ENCODE assay signal across 9 cellular contexts in the genomic region with DNA sequence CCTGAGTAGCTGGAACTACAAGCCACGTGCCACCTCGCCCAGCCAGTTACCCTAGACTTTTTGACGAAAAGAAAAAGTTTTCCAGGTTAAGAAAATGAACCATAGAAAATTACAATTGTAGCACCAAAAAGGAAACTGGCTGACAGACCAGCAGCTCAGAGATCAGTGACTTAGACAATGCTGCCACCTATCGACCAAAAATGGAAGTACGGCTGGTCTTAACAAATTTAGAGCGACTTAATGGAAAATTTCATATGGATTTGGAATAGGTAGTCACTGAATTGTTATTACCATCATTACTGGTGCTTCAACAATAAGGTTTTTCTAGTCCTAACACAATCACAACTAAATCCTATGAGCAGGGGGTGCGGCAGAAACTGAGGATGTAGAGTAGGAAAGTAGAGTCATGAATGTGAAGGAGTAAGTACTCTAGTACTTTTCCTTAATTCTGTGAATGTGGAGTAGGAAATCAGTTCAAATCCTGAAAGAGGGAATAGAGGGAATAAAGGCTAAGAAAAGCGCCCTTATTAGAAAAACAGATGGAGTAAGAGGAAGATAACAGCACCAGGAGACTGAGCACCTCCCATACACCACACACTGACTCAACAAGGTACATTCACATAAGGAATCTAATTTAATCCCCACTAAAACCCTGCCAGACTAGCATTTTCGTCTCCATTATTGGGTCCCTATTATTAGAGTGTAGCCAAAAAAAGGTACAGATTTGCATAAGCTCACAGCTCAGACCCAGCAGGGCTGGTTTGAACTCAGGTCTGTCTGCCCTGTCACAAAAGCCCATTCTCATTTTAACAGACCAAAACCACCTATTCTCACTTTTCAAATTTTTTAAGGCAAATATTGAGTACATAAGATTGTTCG. TPM values are rescaled to one million over a fixed set of nuclear protein-coding genes. Genes with fewer than 3 reads are reported as not detected.
A peak's percentile ranks its signal among the peaks of the same experiment; 100 is the strongest.
DNase-seq lines count a peak whose midpoint lies in the region; ATAC-seq, FAIRE-seq and TF ChIP-seq lines count a peak whose summit lies in the region.
"Had no signal": no experiment of that assay in that cellular context is flagged by ENCODE, and none has a peak within 500 bp of the region (broad histone marks: within the 10 kb centered on the region; RNA-seq: fewer than 3 reads in every experiment).

No MANE protein-coding gene starts in this region.

- no peaks in the 10 kb centered on the region for H3K9me3 ChIP-seq in NT2/D1 (ENCODE audit: insufficient read depth, low read length)
- H3K9me3 ChIP-seq in endothelial cell of umbilical vein (replicated peaks; ENCODE audit: control insufficient read depth, insufficient read depth, low read length), result no peaks in the 10 kb centered on the region

- intact Hi-C loops in endothelial cell of umbilical vein (cut with micrococcal nuclease), result loop anchor here (1.0 kb wide), 6 partner anchors 185 to 449 kb away; no protein-coding TSS in a partner anchor

- no TSS peak for BruUV-seq in endothelial cell of umbilical vein (replicated peaks; lab: Mats Ljungman, UMichigan)

- H3K36me3 Mint-ChIP-seq in naive B cell, result no peaks in the 10 kb centered on the region

- H3K4me1 ChIP-seq in NT2/D1 (ENCODE audit: insufficient read depth, insufficient read length), result no peaks in the 10 kb centered on the region
- H3K4me1 ChIP-seq in endothelial cell of umbilical vein (ENCODE audit: control insufficient read depth, extremely low read depth, insufficient read depth, low read length), result peaks cover 5% of the 10 kb centered on the region

- CTCF ChIA-PET in GM10248 (lab: Yijun Ruan, JAX), result interaction anchor here (0.6 to 6.0 kb wide), 27 partner anchors 7 to 463 kb away, joined by 3 to 120 read pairs (median 6); no protein-coding TSS in a partner anchor
- CTCF ChIA-PET in endothelial cell of umbilical vein (lab: Charles Lee), result interaction anchor here (0.6 to 13.2 kb wide), 36 partner anchors 9 to 479 kb away, joined by 3 to 376 read pairs (median 4); a partner anchor contains a TSS

- DNase-seq in GM10248 (ENCODE audit: extremely low spot score) (peak; percentile 65), HS-5 (ENCODE audit: low read depth) (peak; percentile 60), NT2/D1 (ENCODE audit: low read depth, low spot score) (peak; percentile 75), endothelial cell of umbilical vein (ENCODE audit: low read depth, low spot score) (peak; percentile 82), naive B cell (peak; percentile 66)
- DNase-seq in activated CD8-positive, alpha-beta memory T cell treated with anti-CD3 and anti-CD28 coated beads, Interleukin-2, amount 50 U/mL, for 1 hour (ENCODE audit: extremely low read depth), result peak; percentile 36
- DNase-seq in stimulated activated CD8-positive, alpha-beta memory T cell treated with anti-CD3 and anti-CD28 coated beads, Interleukin-7, amount 100 ng/mL, for 48 hours (ENCODE audit: extremely low read depth in 1 of 2, low read depth in 1 of 2), result peak; percentile 39 to 40

- no peaks in the 10 kb centered on the region for H3K9me1 ChIP-seq in endothelial cell of umbilical vein (replicated peaks; ENCODE audit: control insufficient read depth, extremely low read depth, insufficient read depth, low read length)

- H3K4me1 Mint-ChIP-seq in naive B cell, result peaks cover 15 to 21% (median 17%) of the 10 kb centered on the region in 3 donors

- POLR2A ChIA-PET in GM10248 (lab: Yijun Ruan, JAX) (no interaction called here), endothelial cell of umbilical vein (lab: Charles Lee) (no interaction called here)

- peak; percentile 81 for TF ChIP-seq CTCF in GM10248 (IDR thresholded peaks at IDR 0.05; ENCODE audit: control extremely low read depth, extremely low read depth, low read depth, missing control alignments)
- TF ChIP-seq CTCF in endothelial cell of umbilical vein (IDR thresholded peaks at IDR 0.05; ENCODE audit: extremely low read depth in 1 of 2, insufficient read depth in 1 of 2, low read depth in 1 of 2, low read length in 2 of 2), result peak; percentile 66 to 74

- no peaks in the 10 kb centered on the region for H4K20me1 ChIP-seq in endothelial cell of umbilical vein (replicated peaks; ENCODE audit: control insufficient read depth, extremely low read depth, insufficient read depth, low read length)

- dilution Hi-C loops in endothelial cell of umbilical vein (cut with MboI; ENCODE audit: extremely low pct_ligation_motif_present, low sequenced_read_pairs), result no loop called here

- no peak overlapping the region for H3K27ac ChIP-seq in endothelial cell of umbilical vein (ENCODE audit: insufficient read depth, low read depth, low read length)

- FAIRE-seq in endothelial cell of umbilical vein (lab: Jason Lieb, UNC), result peak; percentile 96

- H3K27ac Mint-ChIP-seq in naive B cell, result peak overlapping the region in 2 of 6 donors; percentile 2 to 4

- peaks cover 43 to 54% (median 52%) of the 10 kb centered on the region in 3 donors for H3K27me3 Mint-ChIP-seq in naive B cell

- H3K4me3 Mint-ChIP-seq in naive B cell, result peak overlapping the region in 1 of 8 donors; percentile 42

- ATAC-seq in naive B cell (ENCODE audit: low read depth in 2 of 2) (peak; percentile 34 to 53), HG03439 (IDR thresholded peaks at IDR 0.05; ENCODE audit: unreplicated experiment) (no peak)

- H3K27me3 ChIP-seq in NT2/D1 (ENCODE audit: insufficient read depth, insufficient read length), result no peaks in the 10 kb centered on the region
- H3K27me3 ChIP-seq in endothelial cell of umbilical vein (ENCODE audit: control insufficient read depth in 2 of 2, insufficient read depth in 2 of 2, low read length in 2 of 2), result peaks cover 24 to 33% of the 10 kb centered on the region in 2 experiments

- no peak for TF ChIP-seq POLR2A in endothelial cell of umbilical vein (IDR thresholded peaks at IDR 0.05; ENCODE audit: low read depth, low read length)

- no peak overlapping the region for H2AFZ ChIP-seq in endothelial cell of umbilical vein (ENCODE audit: low read depth, low read length)

- H3K4me2 ChIP-seq in endothelial cell of umbilical vein (ENCODE audit: insufficient read depth, low read length), result no peak overlapping the region

- H3K4me3 ChIP-seq in NT2/D1 (ENCODE audit: insufficient read length, low read depth) (no peak overlapping the region), endothelial cell of umbilical vein (replicated peaks in 1 of 3; ENCODE audit: insufficient read depth in 1 of 3, low read depth in 1 of 3, low read length in 3 of 3) (no peak overlapping the region)

- no peaks in the 10 kb centered on the region for H3K36me3 ChIP-seq in NT2/D1 (ENCODE audit: insufficient read depth, insufficient read length, low read length)
- H3K36me3 ChIP-seq in endothelial cell of umbilical vein (ENCODE audit: control insufficient read depth in 2 of 2, extremely low read depth in 1 of 2, insufficient read depth in 2 of 2, low read length in 2 of 2), result no peaks in the 10 kb centered on the region

- no peaks in the 10 kb centered on the region for H3K79me2 ChIP-seq in endothelial cell of umbilical vein (ENCODE audit: control insufficient read depth, insufficient read depth, low read length)

- peaks cover 0 to 3% (median 0%) of the 10 kb centered on the region in 7 donors for H3K9me3 Mint-ChIP-seq in naive B cell

- H3K9ac ChIP-seq in NT2/D1 (ENCODE audit: insufficient read length, low read depth) (no peak overlapping the region), endothelial cell of umbilical vein (replicated peaks; ENCODE audit: extremely low read depth, insufficient read depth, low read length) (no peak overlapping the region)

TF ChIP-seq in endothelial cell of umbilical vein, 7 proteins besides CTCF, POLR2A, EP300 and RAD21:
- TF ChIP-seq EZH2 (IDR thresholded peaks at IDR 0.05; ENCODE audit: borderline replicate concordance, low read depth, low read length, severe bottlenecking), result no peak
- TF ChIP-seq, protein P1, sequence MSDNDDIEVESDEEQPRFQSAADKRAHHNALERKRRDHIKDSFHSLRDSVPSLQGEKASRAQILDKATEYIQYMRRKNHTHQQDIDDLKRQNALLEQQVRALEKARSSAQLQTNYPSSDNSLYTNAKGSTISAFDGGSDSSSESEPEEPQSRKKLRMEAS (IDR thresholded peaks at IDR 0.05; ENCODE audit: insufficient read depth, insufficient read length), result no peak
- TF ChIP-seq MYC (IDR thresholded peaks at IDR 0.05; ENCODE audit: low read depth, low read length), result no peak
TF ChIP-seq in endothelial cell of umbilical vein: peak in this region for 0.

RNA-seq across cellular contexts. Expression of a gene that starts 37.9 kb away (rescaled TPM):
- 164 and 196 TPM in 2 replicates for total RNA-seq in endothelial cell of umbilical vein
- polyA plus RNA-seq in endothelial cell of umbilical vein (280 and 288 TPM in 2 replicates), naive B cell (ENCODE audit: low read depth in 6 of 6) (100 to 1,000 TPM in 4 of 6 donors, 10 to 100 TPM in 2; 76.4 to 133 (median 116) TPM)
- polyA plus RNA-seq in endothelial cell of umbilical vein (2011; cell fraction: cytosol; rRNA removed), result 215 and 224 TPM in 2 replicates
- polyA plus RNA-seq in endothelial cell of umbilical vein (2011; cell fraction: nucleus; rRNA removed), result 97.5 and 118 TPM in 2 replicates
- polyA plus RNA-seq in endothelial cell of umbilical vein (2012), result 177 and 191 TPM in 2 replicates
- polyA minus RNA-seq in endothelial cell of umbilical vein, result 108 and 135 TPM in 2 replicates
- 50.9 TPM for polyA minus RNA-seq in endothelial cell of umbilical vein (2011; cell fraction: cytosol; rRNA and poly(A)+ RNA removed)
- polyA minus RNA-seq in endothelial cell of umbilical vein (2011; cell fraction: nucleus; rRNA and poly(A)+ RNA removed), result 29.8 and 38.1 TPM in 2 replicates

RNA-seq across cellular contexts. Expression of a gene that starts 49.4 kb away (rescaled TPM):
- total RNA-seq in endothelial cell of umbilical vein, result not detected in 2 replicates
- polyA plus RNA-seq in endothelial cell of umbilical vein (not detected in 2 replicates), naive B cell (ENCODE audit: low read depth in 6 of 6) (not detected)
- not detected in 2 replicates for polyA plus RNA-seq in endothelial cell of umbilical vein (2011; cell fraction: cytosol; rRNA removed)
- polyA plus RNA-seq in endothelial cell of umbilical vein (2011; cell fraction: nucleus; rRNA removed), result not detected in 2 replicates
- not detected in 2 replicates for polyA plus RNA-seq in endothelial cell of umbilical vein (2012)
- polyA minus RNA-seq in endothelial cell of umbilical vein, result not detected in 2 replicates
- polyA minus RNA-seq in endothelial cell of umbilical vein (2011; cell fraction: cytosol; rRNA and poly(A)+ RNA removed), result not detected
- polyA minus RNA-seq in endothelial cell of umbilical vein (2011; cell fraction: nucleus; rRNA and poly(A)+ RNA removed), result not detected in 2 replicates
- total RNA-seq: mononuclear cell had no signal
